ENCODE assay signal across 14 cellular contexts in genomic region chrX:135625995-135626394, GRCh38.
A peak's percentile ranks its signal among the peaks of the same experiment; 100 is the strongest.
DNase-seq lines count a peak whose midpoint lies in the region; ATAC-seq and TF ChIP-seq lines count a peak whose summit lies in the region.
"Had no signal": no experiment of that assay in that cellular context is flagged by ENCODE, and none has a peak within 500 bp of the region (broad histone marks: within the 10 kb centered on the region; RNA-seq: fewer than 3 reads in every experiment).

No MANE protein-coding gene starts in this region.

- no peaks in the 10 kb centered on the region for H3K27me3 ChIP-seq in AG04450 (ENCODE audit: control insufficient read depth, insufficient read depth, low read length)
- no peaks in the 10 kb centered on the region for H3K27me3 ChIP-seq in Panc1 (ENCODE audit: control insufficient read depth, insufficient read depth, low read length)
- H3K27me3 ChIP-seq in foreskin keratinocyte, result no peaks in the 10 kb centered on the region
- peaks cover 0 to 47% (median 7%) of the 10 kb centered on the region in 45 donors for H3K27me3 ChIP-seq in dorsolateral prefrontal cortex
- H3K27me3 ChIP-seq: gastrocnemius medialis had no signal

- no peak overlapping the region for H3K27ac Mint-ChIP-seq in activated naive CD8-positive, alpha-beta T cell treated with anti-CD3 and anti-CD28 coated beads for 36 hours
- H3K27ac Mint-ChIP-seq: activated CD4-positive, alpha-beta T cell treated with anti-CD3 and anti-CD28 coated beads, Interleukin-2, amount 10 ng/mL, durations not matched to agents 24 days and 14 days; IgD-negative memory B cell had no signal

- in situ Hi-C loops in GM13977 (cut with MboI; ENCODE audit: low pct_unique_long_range_greater_than_20kb, low sequenced_read_pairs, unreplicated experiment), result no loop called here
- in situ Hi-C loops in Panc1 (cut with HindIII; ENCODE audit: low pct_unique_long_range_greater_than_20kb, low sequenced_read_pairs), result no loop called here

- H3K4me1 ChIP-seq in Panc1 (ENCODE audit: control insufficient read depth, insufficient read depth, low read length) (no peaks in the 10 kb centered on the region), foreskin keratinocyte (no peaks in the 10 kb centered on the region)
- H3K4me1 ChIP-seq: gastrocnemius medialis had no signal

- H3K4me1 Mint-ChIP-seq in activated naive CD8-positive, alpha-beta T cell treated with anti-CD3 and anti-CD28 coated beads for 36 hours, result no peaks in the 10 kb centered on the region
- H3K4me1 Mint-ChIP-seq: activated CD4-positive, alpha-beta T cell treated with anti-CD3 and anti-CD28 coated beads, Interleukin-2, amount 10 ng/mL, durations not matched to agents 24 days and 14 days had no signal

- intact Hi-C loops in Panc1 (cut with micrococcal nuclease; ENCODE audit: unreplicated experiment) (no loop called here), dorsolateral prefrontal cortex (cut with DNase I) (no loop called here)

- CTCF ChIA-PET in AG04450 (lab: Charles Lee) (no interaction called here), Panc1 (lab: Charles Lee) (interaction anchor here (0.6 to 0.7 kb wide), 2 partner anchors 114 to 325 kb away, joined by 3 to 5 read pairs; no protein-coding TSS in a partner anchor)

- ATAC-seq in Panc1 (peak; percentile 75), foreskin keratinocyte (no peak)
- ATAC-seq: gastrocnemius medialis, mucosa of descending colon had no signal

- TF ChIP-seq CTCF in AG04450 (IDR thresholded peaks at IDR 0.05; ENCODE audit: low read depth, low read length), result peak; percentile 13; the same call in 1 of the 2 replicates
- peak; percentile 44 for TF ChIP-seq CTCF in GM13977 (IDR thresholded peaks at IDR 0.05; ENCODE audit: extremely low read depth, insufficient read depth, missing control alignments)
- peak; percentile 66 for TF ChIP-seq CTCF in Panc1 (IDR thresholded peaks at IDR 0.05)
- TF ChIP-seq CTCF in foreskin keratinocyte (conservative IDR thresholded peaks at IDR 0.05), result peak; percentile 28
- TF ChIP-seq CTCF in dorsolateral prefrontal cortex (IDR thresholded peaks at IDR 0.05 in 54 of 56, conservative IDR thresholded peaks at IDR 0.05 in 2 of 56; ENCODE audit: low read depth in 1 of 56, partially characterized antibody in 56 of 56), result peak in 9 of 56 donors; percentile 8 to 28 (median 16)

- H3K9me3 ChIP-seq in AG04450 (ENCODE audit: control insufficient read depth, insufficient read depth, low read length) (no peaks in the 10 kb centered on the region), Panc1 (ENCODE audit: control insufficient read depth, insufficient read depth, low read depth, low read length) (no peaks in the 10 kb centered on the region)
- H3K9me3 ChIP-seq: gastrocnemius medialis, mucosa of descending colon had no signal

- no TSS peak for BruUV-seq in Panc1 (replicated peaks; lab: Mats Ljungman, UMichigan)

- DNase-seq in AG04450 (ENCODE audit: low read depth, low spot score) (no peak), GM13977 (ENCODE audit: low spot score) (no peak), Panc1 (ENCODE audit: low read depth, low spot score) (no peak), foreskin keratinocyte (no peak), ecto neural progenitor cell (ENCODE audit: low spot score) (no peak), NCI-H2171 (lab: John Stamatoyannopoulos, UW) (no peak), dorsolateral prefrontal cortex (no peak)
- DNase-seq in activated naive CD8-positive, alpha-beta T cell treated with anti-CD3 and anti-CD28 coated beads for 36 hours, result no peak
- DNase-seq: activated CD4-positive, alpha-beta T cell treated with anti-CD3 and anti-CD28 coated beads, Interleukin-2, amount 10 ng/mL, durations not matched to agents 24 days and 14 days; DMS79 treated with DMSO at 0.1 percent for 48 hours; gastrocnemius medialis; small intestine had no signal

- no peak overlapping the region for H3K4me3 ChIP-seq in AG04450 (ENCODE audit: low read depth, low read length)
- H3K4me3 ChIP-seq in Panc1 (ENCODE audit: low read depth in 2 of 2, low read length in 2 of 2), result no peak overlapping the region
- H3K4me3 ChIP-seq in dorsolateral prefrontal cortex, result no peak overlapping the region
- H3K4me3 ChIP-seq: gastrocnemius medialis, mucosa of descending colon had no signal

- no peaks in the 10 kb centered on the region for H3K27me3 Mint-ChIP-seq in activated naive CD8-positive, alpha-beta T cell treated with anti-CD3 and anti-CD28 coated beads for 36 hours
- H3K27me3 Mint-ChIP-seq: activated CD4-positive, alpha-beta T cell treated with anti-CD3 and anti-CD28 coated beads, Interleukin-2, amount 10 ng/mL, durations not matched to agents 24 days and 14 days; IgD-negative memory B cell had no signal

- H3K27ac ChIP-seq in AG04450 (ENCODE audit: low read depth, low read length) (no peak overlapping the region), Panc1 (ENCODE audit: low read length) (no peak overlapping the region), foreskin keratinocyte (no peak overlapping the region), dorsolateral prefrontal cortex (no peak overlapping the region)
- H3K27ac ChIP-seq: gastrocnemius medialis had no signal

- no peaks in the 10 kb centered on the region for H3K9me3 Mint-ChIP-seq in activated naive CD8-positive, alpha-beta T cell treated with anti-CD3 and anti-CD28 coated beads for 36 hours
- H3K9me3 Mint-ChIP-seq: activated CD4-positive, alpha-beta T cell treated with anti-CD3 and anti-CD28 coated beads, Interleukin-2, amount 10 ng/mL, durations not matched to agents 24 days and 14 days; IgD-negative memory B cell had no signal

- no peaks in the 10 kb centered on the region for H3K36me3 Mint-ChIP-seq in activated naive CD8-positive, alpha-beta T cell treated with anti-CD3 and anti-CD28 coated beads for 36 hours
- H3K36me3 Mint-ChIP-seq: IgD-negative memory B cell had no signal

- no peak overlapping the region for H3K4me3 Mint-ChIP-seq in activated naive CD8-positive, alpha-beta T cell treated with anti-CD3 and anti-CD28 coated beads for 36 hours
- H3K4me3 Mint-ChIP-seq: activated CD4-positive, alpha-beta T cell treated with anti-CD3 and anti-CD28 coated beads, Interleukin-2, amount 10 ng/mL, durations not matched to agents 24 days and 14 days; IgD-negative memory B cell had no signal

- H3K36me3 ChIP-seq in Panc1 (ENCODE audit: control insufficient read depth, insufficient read depth, low read length), result no peaks in the 10 kb centered on the region
- H3K36me3 ChIP-seq: gastrocnemius medialis had no signal

- POLR2A ChIA-PET in AG04450 (lab: Yijun Ruan, JAX) (no interaction called here), Panc1 (lab: Charles Lee) (no interaction called here)
